Comparison of ENCODE assay signal across 25 cellular contexts in genomic region chr1:3956527-3957170, GRCh38. TPM values are rescaled to one million over a fixed set of nuclear protein-coding genes. Genes with fewer than 3 reads are reported as not detected.
DNase-seq lines count a peak whose midpoint lies in the region; ATAC-seq, FAIRE-seq and TF ChIP-seq lines count a peak whose summit lies in the region.
"Had no signal": no experiment of that assay in that cellular context is flagged by ENCODE, and none has a peak within 500 bp of the region (broad histone marks: within the 10 kb centered on the region; RNA-seq: fewer than 3 reads in every experiment).

No MANE protein-coding gene starts in this region.

- CTCF ChIA-PET in HepG2 (lab: Yijun Ruan, JAX; ENCODE audit: low intra/inter-chr PET ratio, low total read pairs) = no interaction called here

- no peak for DNase-seq in HepG2 (ENCODE audit: low spot score)
- DNase-seq in right lobe of liver = no peak
- DNase-seq in RCC 7860 (ENCODE audit: low spot score) = peak; percentile 78
- peak; percentile 64 for DNase-seq in islet precursor cell
- DNase-seq in stimulated activated naive CD4-positive, alpha-beta T cell treated with Interleukin-2 at 50 U/mL for 16 hours (lab: John Stamatoyannopoulos, UW) = no peak
- DNase-seq in OCI-M1 (lab: John Stamatoyannopoulos, UW) = no peak
- no peak for DNase-seq in mucosa of gallbladder (ENCODE audit: low spot score)
- DNase-seq: activated B cell treated with CpG ODN at 0.5 μM for 24 hours; activated CD4-positive, alpha-beta T cell treated with anti-CD3 and anti-CD28 coated beads, Interleukin-2, amount 50 U/mL, for 1 hour; activated naive CD4-positive, alpha-beta T cell; activated T-cell treated with anti-CD3 and anti-CD28 coated beads, Interleukin-2, amount 50 U/mL, for 48 hours; COR-L47; lower lobe of right lung; NCI-H1417 treated with DMSO at 0.1 percent for 48 hours; NCI-H446 treated with DMSO at 0.1 percent for 48 hours; small intestine; stimulated activated CD4-positive, alpha-beta T cell treated with anti-CD3 and anti-CD28 coated beads, Interleukin-1b, Interleukin-23, amount 100 ng/mL, for 48 hours; stimulated activated CD8-positive, alpha-beta memory T cell treated with anti-CD3 and anti-CD28 coated beads, Interleukin-4, amount 100 ng/mL, for 48 hours; stomach; tibial artery had no signal

- H3K27ac ChIP-seq in HepG2 (ENCODE audit: extremely low read length, insufficient read depth, low read length) = no peak overlapping the region
- no peak overlapping the region for H3K27ac ChIP-seq in right lobe of liver
- H3K27ac ChIP-seq: KMS-11, lower lobe of right lung, SJCRH30, stomach, tibial artery had no signal

- no peak for TF ChIP-seq RAD21 in HepG2 (CRISPR knock-in tag; IDR thresholded peaks at IDR 0.05)

- H2AFZ ChIP-seq in HepG2 (ENCODE audit: low read length) = no peak overlapping the region

- POLR2A ChIA-PET in HepG2 (lab: Yijun Ruan, JAX) = no interaction called here

- no peak overlapping the region for H3K9ac ChIP-seq in HepG2 (ENCODE audit: insufficient read depth, low read depth, low read length)
- H3K9ac ChIP-seq: KMS-11 had no signal

- no peaks in the 10 kb centered on the region for H4K20me1 ChIP-seq in HepG2 (ENCODE audit: insufficient read depth, low read length)

- no peak; the same call in 2 of the 3 replicates for ATAC-seq in HepG2
- ATAC-seq in right lobe of liver = no peak
- ATAC-seq in GM19467 (IDR thresholded peaks at IDR 0.05; ENCODE audit: unreplicated experiment) = no peak
- ATAC-seq: natural killer cell treated with Interleukin-12 subunit alpha and Interleukin-12 subunit beta and Interleukin-15 and Interleukin-18, amount 100 ng/mL, for 72 hours had no signal

- FAIRE-seq in HepG2 (lab: Jason Lieb, UNC) = no peak
- peak; percentile 86 for FAIRE-seq in RCC 7860 (lab: Jason Lieb, UNC)
- FAIRE-seq: islet of Langerhans, small intestine had no signal

- no peaks in the 10 kb centered on the region for H3K36me3 ChIP-seq in HepG2 (replicated peaks in 1 of 2; ENCODE audit: control insufficient read depth in 1 of 2, insufficient read depth in 2 of 2, low read length in 2 of 2)
- no peaks in the 10 kb centered on the region for H3K36me3 ChIP-seq in right lobe of liver
- H3K36me3 ChIP-seq: lower lobe of right lung, SJCRH30, stomach, tibial artery had no signal

- TF ChIP-seq EP300 in HepG2 (IDR thresholded peaks at IDR 0.05; ENCODE audit: low read depth in 2 of 2, low read length in 2 of 2) (no peak), HepG2 (CRISPR knock-in tag; IDR thresholded peaks at IDR 0.05; ENCODE audit: borderline replicate concordance) (no peak)

- in situ Hi-C loops in HepG2 (cut with HindIII; ENCODE audit: extremely low pct_ligation_motif_present, low pct_unique_long_range_greater_than_20kb) = no loop called here

- H3K27me3 ChIP-seq in HepG2 (ENCODE audit: control insufficient read depth in 1 of 2, insufficient read depth in 2 of 2, low read length in 2 of 2) (peaks cover 3 to 60% of the 10 kb centered on the region in 2 experiments; a peak in 4 of 5 replicates), right lobe of liver (no peaks in the 10 kb centered on the region)

- no peaks in the 10 kb centered on the region for H3K79me2 ChIP-seq in HepG2 (ENCODE audit: insufficient read depth, low read length)

- TF ChIP-seq POLR2A in HepG2 (IDR thresholded peaks at IDR 0.05; ENCODE audit: insufficient read depth in 1 of 2, low read depth in 2 of 2, low read length in 2 of 2) (no peak), right lobe of liver (IDR thresholded peaks at IDR 0.05) (no peak)

- BruUV-seq in HepG2 (replicated peaks; lab: Mats Ljungman, UMichigan) = no TSS peak

- H3K4me2 ChIP-seq in HepG2 (ENCODE audit: low read depth, low read length) = no peak overlapping the region
- H3K4me2 ChIP-seq: KMS-11 had no signal

- H3K9me3 ChIP-seq in HepG2 (ENCODE audit: low read length) (no peaks in the 10 kb centered on the region), right lobe of liver (no peaks in the 10 kb centered on the region)
- H3K9me3 ChIP-seq: lower lobe of right lung, SJCRH30, stomach, tibial artery had no signal

- no peak for TF ChIP-seq CTCF in HepG2 (CRISPR knock-in tag; IDR thresholded peaks at IDR 0.05)
- TF ChIP-seq CTCF in right lobe of liver (IDR thresholded peaks at IDR 0.05) = no peak

- WGBS in HepG2 (ENCODE audit: low lambda C conversion rate) = 17% methylated on average over 12 of the region's 14 CpGs
- WGBS in right lobe of liver (ENCODE audit: insufficient coverage, low coverage, low lambda C conversion rate, missing lambda C conversion rate) = 50% methylated on average over 10 of the region's 14 CpGs

- intact Hi-C loops in HepG2 (cut with micrococcal nuclease; ENCODE audit: unreplicated experiment) = no loop called here
- intact Hi-C loops in right lobe of liver (cut with DNase I) = no loop called here

- H3K4me3 ChIP-seq in HepG2 (replicated peaks in 1 of 3; ENCODE audit: insufficient read depth in 1 of 3, low read depth in 2 of 3, low read length in 3 of 3) = no peak overlapping the region
- H3K4me3 ChIP-seq in right lobe of liver = no peak overlapping the region
- H3K4me3 ChIP-seq: lower lobe of right lung, SJCRH30, stomach, tibial artery had no signal

- H3K4me1 ChIP-seq in HepG2 (ENCODE audit: insufficient read depth, low read length) (0 out of 2 replicates have a peak, but pooled peaks cover 12% of the 10 kb centered on the region), right lobe of liver (no peaks in the 10 kb centered on the region)
- H3K4me1 ChIP-seq: lower lobe of right lung, stomach, tibial artery had no signal

TF ChIP-seq in HepG2, 621 proteins besides CTCF, POLR2A, EP300 and RAD21:
- TF ChIP-seq MAFK (conservative IDR thresholded peaks at IDR 0.05 in 1 of 2, IDR thresholded peaks at IDR 0.05 in 1 of 2; ENCODE audit: low read length in 2 of 2) = peak; percentile 62 to 77
- TF ChIP-seq MAFF (IDR thresholded peaks at IDR 0.05; ENCODE audit: low read depth, low read length) = peak; percentile 57
- no peak for TF ChIP-seq ZNF251 (CRISPR knock-in tag; IDR thresholded peaks at IDR 0.05)
- peak; percentile 11; the same call in 1 of the 2 replicates for TF ChIP-seq ZNF687 (CRISPR knock-in tag; IDR thresholded peaks at IDR 0.05)

RNA-seq across cellular contexts. Expression of gene C1orf174, which starts 56.6 kb away (rescaled TPM):
- total RNA-seq in HepG2 (2016; rRNA removed; fragmentation: Illumina TruSeq; extraction: Trizol) (31.4 and 43.4 TPM in 2 replicates), right lobe of liver (10 to 100 TPM in 5 of 6 experiments, 1 to 10 TPM in 1; 9.7 to 20.9 (median 11.1) TPM), mucosa of gallbladder (26.4 TPM)
- 9.1 and 10.6 TPM in 2 replicates for total RNA-seq in HepG2 (2016; cell fraction: cytosol; rRNA removed; fragmentation: Illumina TruSeq; extraction: Trizol; ENCODE audit: low read depth)
- 30.8 and 45.5 TPM in 2 replicates for total RNA-seq in HepG2 (2016; cell fraction: insoluble cytoplasmic fraction; rRNA removed; fragmentation: Illumina TruSeq; extraction: Trizol)
- total RNA-seq in HepG2 (2016; cell fraction: membrane; rRNA removed; fragmentation: Illumina TruSeq; extraction: Trizol) = 23.1 and 25.3 TPM in 2 replicates
- 12.4 and 14.4 TPM in 2 replicates for total RNA-seq in HepG2 (2016; cell fraction: nucleus; rRNA removed; fragmentation: Illumina TruSeq; extraction: Trizol)
- 18.7 and 21.6 TPM in 2 replicates for polyA plus RNA-seq in HepG2 (2011; rRNA removed)
- polyA plus RNA-seq in HepG2 (2011; cell fraction: cytosol; rRNA removed) = 19.8 and 22.2 TPM in 2 replicates
- 12.8 and 14.0 TPM in 2 replicates for polyA plus RNA-seq in HepG2 (2011; cell fraction: nucleus; rRNA removed)
- 13.3 and 16.8 TPM in 2 replicates for polyA plus RNA-seq in HepG2 (2012)
- 4.2 and 5.1 TPM in 2 replicates for polyA plus RNA-seq in HepG2 (2016; cell fraction: cytosol; fragmentation: Illumina TruSeq; extraction: Trizol; ENCODE audit: low read depth)
- polyA plus RNA-seq in HepG2 (2016; cell fraction: insoluble cytoplasmic fraction; fragmentation: Illumina TruSeq; extraction: Trizol; ENCODE audit: low read depth) = 37.9 and 38.1 TPM in 2 replicates
- 11.1 and 13.7 TPM in 2 replicates for polyA plus RNA-seq in HepG2 (2016; cell fraction: membrane; fragmentation: Illumina TruSeq; extraction: Trizol; ENCODE audit: low read depth)
- polyA plus RNA-seq in HepG2 (2016; cell fraction: nucleus; fragmentation: Illumina TruSeq; extraction: Trizol; ENCODE audit: insufficient read depth, low read depth) = 24.6 and 27.6 TPM in 2 replicates
- polyA minus RNA-seq in HepG2 (2011; rRNA and poly(A)+ RNA removed; ENCODE audit: low replicate concordance) = 23.0 and 28.7 TPM in 2 replicates
- 11.2 and 12.0 TPM in 2 replicates for polyA minus RNA-seq in HepG2 (2011; cell fraction: cytosol; rRNA and poly(A)+ RNA removed)
- polyA minus RNA-seq in HepG2 (2011; cell fraction: nucleus; rRNA and poly(A)+ RNA removed) = 6.7 and 8.5 TPM in 2 replicates

Comparison
In these comparisons a context has a peak if more than half of its experiments do, and no peak if none do; other contexts are left out.
1. DNase-seq: peak in RCC 7860 (single experiment) and islet precursor cell (single experiment); none in HepG2 (single experiment), right lobe of liver (0 of 3), stimulated activated naive CD4-positive, alpha-beta T cell treated with Interleukin-2 at 50 U/mL for 16 hours (single experiment), OCI-M1 (single experiment) and mucosa of gallbladder (single experiment).